9 cellular contexts compared by ENCODE assay signal in the genomic region with DNA sequence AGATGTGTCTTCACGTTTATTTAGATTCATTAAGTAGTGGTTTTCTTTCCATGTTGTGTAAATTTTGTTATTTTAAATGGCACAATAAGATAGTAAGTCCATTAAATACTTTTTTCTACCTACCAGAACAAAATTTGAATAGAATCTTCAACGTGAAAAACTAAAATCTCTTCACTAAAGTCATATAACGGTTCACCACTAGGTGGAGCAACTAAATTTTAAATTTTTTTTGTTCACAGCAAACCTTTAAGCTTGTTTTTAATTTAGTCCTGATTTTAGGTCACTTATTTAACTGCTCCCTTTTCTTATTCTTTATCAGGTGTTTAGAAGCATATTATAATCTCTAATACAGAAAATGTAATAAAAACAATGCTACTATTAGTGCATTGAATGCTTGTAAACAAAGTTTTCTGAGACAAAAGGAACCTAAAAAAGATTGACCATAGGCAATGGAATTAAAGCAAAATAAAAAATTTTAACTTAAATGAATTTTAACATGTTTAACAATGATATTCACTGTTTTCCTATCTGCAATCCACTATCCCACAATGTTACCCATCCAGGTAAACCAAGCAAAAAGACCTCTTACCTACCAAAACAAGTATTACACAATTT. TPM values are rescaled to one million over a fixed set of nuclear protein-coding genes. Genes with fewer than 3 reads are reported as not detected.
DNase-seq lines count a peak whose midpoint lies in the region; ATAC-seq and TF ChIP-seq lines count a peak whose summit lies in the region.
"Had no signal": no experiment of that assay in that cellular context is flagged by ENCODE, and none has a peak within 500 bp of the region (broad histone marks: within the 10 kb centered on the region; RNA-seq: fewer than 3 reads in every experiment).

No MANE protein-coding gene starts in this region.

- no peaks in the 10 kb centered on the region for H3K4me1 ChIP-seq in neutrophil (ENCODE audit: control insufficient read depth in 1 of 2, insufficient read depth in 1 of 2, low read depth in 1 of 2, low read length in 1 of 2)

- H3K36me3 ChIP-seq in neutrophil: no peaks in the 10 kb centered on the region

- no peak for ATAC-seq in GM21367 (IDR thresholded peaks at IDR 0.05; ENCODE audit: unreplicated experiment)
- no peak for ATAC-seq in GM19351 (IDR thresholded peaks at IDR 0.05; ENCODE audit: unreplicated experiment)
- ATAC-seq in stimulated activated naive B cell treated with anti-CD40 and anti-IgM and Interleukin-4, amounts not matched to agents 10 μg/mL and 1 μg/mL and 100 μg/mL, for 72 hours (replicated peaks): no peak

- no peaks in the 10 kb centered on the region for H3K36me3 Mint-ChIP-seq in stimulated activated naive B cell treated with anti-CD40 and anti-IgM and Interleukin-4, amounts not matched to agents 10 μg/mL and 1 μg/mL and 100 μg/mL, for 72 hours

- no peaks in the 10 kb centered on the region for H3K4me1 Mint-ChIP-seq in stimulated activated naive B cell treated with anti-CD40 and anti-IgM and Interleukin-4, amounts not matched to agents 10 μg/mL and 1 μg/mL and 100 μg/mL, for 72 hours
- H3K4me1 Mint-ChIP-seq: activated B cell treated with CpG ODN at 0.5 μM for 24 hours had no signal

- H3K27me3 Mint-ChIP-seq in stimulated activated naive B cell treated with anti-CD40 and anti-IgM and Interleukin-4, amounts not matched to agents 10 μg/mL and 1 μg/mL and 100 μg/mL, for 72 hours: no peaks in the 10 kb centered on the region

- H3K27me3 ChIP-seq in neutrophil: no peaks in the 10 kb centered on the region

- no peak overlapping the region for H3K4me3 Mint-ChIP-seq in stimulated activated naive B cell treated with anti-CD40 and anti-IgM and Interleukin-4, amounts not matched to agents 10 μg/mL and 1 μg/mL and 100 μg/mL, for 72 hours
- H3K4me3 Mint-ChIP-seq: activated B cell treated with CpG ODN at 0.5 μM for 24 hours had no signal

- no peaks in the 10 kb centered on the region for H3K9me3 ChIP-seq in neutrophil

- no peak overlapping the region for H3K4me3 ChIP-seq in neutrophil (ENCODE audit: low read depth in 1 of 2, low read length in 1 of 2)

- H3K9me3 Mint-ChIP-seq in stimulated activated naive B cell treated with anti-CD40 and anti-IgM and Interleukin-4, amounts not matched to agents 10 μg/mL and 1 μg/mL and 100 μg/mL, for 72 hours: no peaks in the 10 kb centered on the region
- H3K9me3 Mint-ChIP-seq: activated B cell treated with CpG ODN at 0.5 μM for 24 hours had no signal

- DNase-seq in DMS79 treated with DMSO at 0.1 percent for 48 hours (lab: John Stamatoyannopoulos, UW) (peak; percentile 14), DMS79 (lab: John Stamatoyannopoulos, UW) (no peak), NCI-H2227 (lab: John Stamatoyannopoulos, UW; ENCODE audit: unreplicated experiment) (peak; percentile 18), dermis microvascular lymphatic vessel endothelial cell (ENCODE audit: low read depth in 2 of 2) (peak; percentile 7 to 40)
- DNase-seq in stimulated activated naive B cell treated with anti-CD40 and anti-IgM and Interleukin-4, amounts not matched to agents 10 μg/mL and 1 μg/mL and 100 μg/mL, for 72 hours: no peak
- DNase-seq: activated B cell treated with CpG ODN at 0.5 μM for 24 hours had no signal

- TF ChIP-seq CTCF in neutrophil (IDR thresholded peaks at IDR 0.05): peak; percentile 63

- H3K27ac ChIP-seq in neutrophil: no peak overlapping the region

- H3K27ac Mint-ChIP-seq in stimulated activated naive B cell treated with anti-CD40 and anti-IgM and Interleukin-4, amounts not matched to agents 10 μg/mL and 1 μg/mL and 100 μg/mL, for 72 hours: no peak overlapping the region
- H3K27ac Mint-ChIP-seq: activated B cell treated with CpG ODN at 0.5 μM for 24 hours had no signal

RNA-seq across cellular contexts. Expression of gene PKN2, which starts 28.3 kb away (rescaled TPM):
- 18.2 and 18.4 TPM in 2 replicates for total RNA-seq in dermis microvascular lymphatic vessel endothelial cell

Comparison
In these comparisons a context has a peak if more than half of its experiments do, and no peak if none do; other contexts are left out.
1. DNase-seq: peak in DMS79 treated with DMSO at 0.1 percent for 48 hours (single experiment), NCI-H2227 (single experiment) and dermis microvascular lymphatic vessel endothelial cell (2 of 2); none in DMS79 (single experiment) and stimulated activated naive B cell treated with anti-CD40 and anti-IgM and Interleukin-4, amounts not matched to agents 10 μg/mL and 1 μg/mL and 100 μg/mL, for 72 hours (single experiment).